Comparison of ENCODE assay signal across 1 cellular context in the genomic region with DNA sequence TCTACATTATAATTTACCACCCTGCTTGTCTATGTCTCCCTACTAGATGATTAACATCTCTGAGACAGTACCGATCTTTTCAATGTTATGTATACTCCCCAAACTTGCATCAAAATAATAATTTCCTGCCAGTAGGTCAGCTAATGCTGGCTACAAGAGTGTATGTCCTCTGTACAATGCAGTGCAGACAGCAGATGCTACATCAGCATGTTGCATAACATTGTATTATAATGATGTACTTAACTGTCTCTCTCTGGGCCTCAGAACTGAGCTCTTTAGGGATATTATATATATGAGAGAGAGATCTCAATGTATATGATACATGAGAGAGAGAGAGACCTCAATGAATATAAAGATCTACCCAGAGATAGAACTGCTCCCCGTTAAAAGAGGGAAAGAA.
TF ChIP-seq lines count a peak whose summit lies in the region.

No MANE protein-coding gene starts in this region.

TF ChIP-seq in K562, 482 proteins besides CTCF, POLR2A, EP300 and RAD21 (continued from another document):
- TF ChIP-seq BCOR (IDR thresholded peaks at IDR 0.05) = no peak
